In genomic region chr19:13794388-13794751, GRCh38 we compare ENCODE assay signal across 8 cellular contexts. TPM values are rescaled to one million over a fixed set of nuclear protein-coding genes. Genes with fewer than 3 reads are reported as not detected.
DNase-seq lines count a peak whose midpoint lies in the region; ATAC-seq and TF ChIP-seq lines count a peak whose summit lies in the region.

No MANE protein-coding gene starts in this region.

- H3K36me3 Mint-ChIP-seq in activated CD8-positive, alpha-beta T cell treated with anti-CD3 and anti-CD28 coated beads, Interleukin-2, amount 10 ng/mL, durations not matched to agents 7 days and 5 days (ENCODE audit: low read depth), result no peaks in the 10 kb centered on the region

- H3K27me3 ChIP-seq in AG04450 (ENCODE audit: control insufficient read depth, insufficient read depth, low read length), result no peaks in the 10 kb centered on the region

- H3K4me3 ChIP-seq in AG04450 (ENCODE audit: low read depth, low read length) (peak overlapping the region; percentile 87), HFF-Myc (replicated peaks; ENCODE audit: low read depth, low read length) (peak overlapping the region; percentile 72)

- ATAC-seq in activated CD8-positive, alpha-beta T cell treated with anti-CD3 and anti-CD28 coated beads, Interleukin-2, amount 10 ng/mL, durations not matched to agents 7 days and 5 days, result no peak
- ATAC-seq in left ventricle myocardium superior (peak; percentile 33), GM18861 (IDR thresholded peaks at IDR 0.05; ENCODE audit: unreplicated experiment) (no peak), HG02623 (IDR thresholded peaks at IDR 0.05; ENCODE audit: unreplicated experiment) (no peak)

- H3K4me1 Mint-ChIP-seq in activated CD8-positive, alpha-beta T cell treated with anti-CD3 and anti-CD28 coated beads, Interleukin-2, amount 10 ng/mL, durations not matched to agents 7 days and 5 days (ENCODE audit: low read depth), result peaks cover 38% of the 10 kb centered on the region

- H3K9me3 Mint-ChIP-seq in activated CD8-positive, alpha-beta T cell treated with anti-CD3 and anti-CD28 coated beads, Interleukin-2, amount 10 ng/mL, durations not matched to agents 7 days and 5 days (ENCODE audit: insufficient read depth), result no peaks in the 10 kb centered on the region

- peak overlapping the region; percentile 93 for H3K27ac Mint-ChIP-seq in activated CD8-positive, alpha-beta T cell treated with anti-CD3 and anti-CD28 coated beads, Interleukin-2, amount 10 ng/mL, durations not matched to agents 7 days and 5 days

- TF ChIP-seq CTCF in AG04450 (IDR thresholded peaks at IDR 0.05; ENCODE audit: low read depth, low read length), result no peak
- no peak for TF ChIP-seq CTCF in HFF-Myc (IDR thresholded peaks at IDR 0.05; ENCODE audit: low read depth, low read length, missing control alignments)

- CTCF ChIA-PET in AG04450 (lab: Charles Lee), result interaction anchor here (1.0 kb wide), 1 partner anchor 69 kb away, joined by 4 read pairs; no protein-coding TSS in a partner anchor
- CTCF ChIA-PET in activated CD8-positive, alpha-beta T cell treated with anti-CD3 and anti-CD28 coated beads, Interleukin-2, amount 10 ng/mL, durations not matched to agents 7 days and 5 days (lab: Charles Lee), result interaction anchor here (0.8 to 5.9 kb wide), 3 partner anchors 42 to 86 kb away, joined by 3 to 42 read pairs (median 8); no protein-coding TSS in a partner anchor

- H3K4me3 Mint-ChIP-seq in activated CD8-positive, alpha-beta T cell treated with anti-CD3 and anti-CD28 coated beads, Interleukin-2, amount 10 ng/mL, durations not matched to agents 7 days and 5 days, result peak overlapping the region; percentile 100

- intact Hi-C loops in left ventricle myocardium superior (cut with micrococcal nuclease), result no loop called here

- POLR2A ChIA-PET in AG04450 (lab: Yijun Ruan, JAX), result interaction anchor here (0.6 to 3.9 kb wide), 13 partner anchors 20 to 848 kb away, joined by 4 to 19 read pairs (median 6); partner anchors contain the start of genes C19orf53, MRI1 and RAD23A
- POLR2A ChIA-PET in activated CD8-positive, alpha-beta T cell treated with anti-CD3 and anti-CD28 coated beads, Interleukin-2, amount 10 ng/mL, durations not matched to agents 7 days and 5 days (lab: Charles Lee), result interaction anchor here (0.8 to 3.1 kb wide), 5 partner anchors 9 to 68 kb away, joined by 4 to 25 read pairs (median 5); no protein-coding TSS in a partner anchor

- no peaks in the 10 kb centered on the region for H3K27me3 Mint-ChIP-seq in activated CD8-positive, alpha-beta T cell treated with anti-CD3 and anti-CD28 coated beads, Interleukin-2, amount 10 ng/mL, durations not matched to agents 7 days and 5 days (ENCODE audit: low read depth)

- H3K9me3 ChIP-seq in AG04450 (ENCODE audit: control insufficient read depth, insufficient read depth, low read length), result no peaks in the 10 kb centered on the region

- peak overlapping the region; percentile 99 for H3K27ac ChIP-seq in AG04450 (ENCODE audit: low read depth, low read length)

- DNase-seq in AG04450 (ENCODE audit: low read depth, low spot score) (peak; percentile 87), HFF-Myc (ENCODE audit: extremely low read depth, low read depth) (peak; percentile 75), left ventricle myocardium superior (peak; percentile 85), renal cortical epithelial cell (ENCODE audit: low read depth) (peak; percentile 88)
- no peak for DNase-seq in activated CD8-positive, alpha-beta T cell treated with anti-CD3 and anti-CD28 coated beads, Interleukin-2, amount 10 ng/mL, durations not matched to agents 7 days and 5 days
- no peak for DNase-seq in stimulated activated CD4-positive, alpha-beta T cell treated with anti-CD3 and anti-CD28 coated beads, Interleukin-15, amount 100 ng/mL, for 24 hours

RNA-seq across cellular contexts. Expression of gene ZSWIM4, which starts 0.9 kb away (rescaled TPM):
- 2.3 and 3.4 TPM in 2 replicates for polyA plus RNA-seq in AG04450 (2011; rRNA removed)
- 3.6 and 5.0 TPM in 2 replicates for polyA minus RNA-seq in AG04450 (2011; rRNA and poly(A)+ RNA removed)
- 1 to 10 TPM; 8.4 to 9.5 TPM for total RNA-seq in activated CD8-positive, alpha-beta T cell treated with anti-CD3 and anti-CD28 coated beads, Interleukin-2, amount 10 ng/mL, durations not matched to agents 7 days and 5 days
- total RNA-seq in left ventricle myocardium superior, result 2.3 TPM
- 13.2 and 39.3 TPM in 2 replicates for total RNA-seq in renal cortical epithelial cell

RNA-seq across cellular contexts. Expression of gene C19orf53, which starts 20.1 kb away (rescaled TPM):
- 145 and 213 TPM in 2 replicates for polyA plus RNA-seq in AG04450 (2011; rRNA removed)
- polyA minus RNA-seq in AG04450 (2011; rRNA and poly(A)+ RNA removed), result 118 and 136 TPM in 2 replicates
- 100 to 1,000 TPM; 112 to 114 TPM for total RNA-seq in activated CD8-positive, alpha-beta T cell treated with anti-CD3 and anti-CD28 coated beads, Interleukin-2, amount 10 ng/mL, durations not matched to agents 7 days and 5 days
- total RNA-seq in left ventricle myocardium superior (91.1 TPM), renal cortical epithelial cell (46.7 and 48.2 TPM in 2 replicates)

RNA-seq across cellular contexts. Expression of gene MRI1, which starts 30.0 kb away (rescaled TPM):
- polyA plus RNA-seq in AG04450 (2011; rRNA removed), result 20.2 and 24.1 TPM in 2 replicates
- polyA minus RNA-seq in AG04450 (2011; rRNA and poly(A)+ RNA removed), result 15.7 and 19.7 TPM in 2 replicates
- 10 to 100 TPM; 47.8 to 50.6 TPM for total RNA-seq in activated CD8-positive, alpha-beta T cell treated with anti-CD3 and anti-CD28 coated beads, Interleukin-2, amount 10 ng/mL, durations not matched to agents 7 days and 5 days
- 13.7 TPM for total RNA-seq in left ventricle myocardium superior
- total RNA-seq in renal cortical epithelial cell, result 29.0 and 33.1 TPM in 2 replicates

Comparison
In these comparisons a context has a peak if more than half of its experiments do, and no peak if none do; other contexts are left out.
1. DNase-seq: peak in AG04450 (single experiment), HFF-Myc (single experiment), left ventricle myocardium superior (single experiment) and renal cortical epithelial cell (single experiment); none in activated CD8-positive, alpha-beta T cell treated with anti-CD3 and anti-CD28 coated beads, Interleukin-2, amount 10 ng/mL, durations not matched to agents 7 days and 5 days (single experiment) and stimulated activated CD4-positive, alpha-beta T cell treated with anti-CD3 and anti-CD28 coated beads, Interleukin-15, amount 100 ng/mL, for 24 hours (single experiment).